1 cellular context compared by ENCODE assay signal in genomic region chr2:120550893-120551446, GRCh38.
TF ChIP-seq lines count a peak whose summit lies in the region.

No MANE protein-coding gene starts in this region.

TF ChIP-seq in HepG2, 621 proteins besides CTCF, POLR2A, EP300 and RAD21 (continued from another document and continues in another):
- peak; percentile 82; the same call in 1 of the 2 replicates for TF ChIP-seq ZNF280D (CRISPR knock-in tag; IDR thresholded peaks at IDR 0.05)
- no peak for TF ChIP-seq MLLT10 (CRISPR knock-in tag; IDR thresholded peaks at IDR 0.05)
- TF ChIP-seq PTBP1 (IDR thresholded peaks at IDR 0.05; ENCODE audit: low read depth, low read length, poor library complexity, severe bottlenecking), result no peak
- no peak for TF ChIP-seq THAP9 (CRISPR knock-in tag; IDR thresholded peaks at IDR 0.05; ENCODE audit: borderline replicate concordance)
- no peak for TF ChIP-seq ZNF33B (CRISPR knock-in tag; IDR thresholded peaks at IDR 0.05)
- no peak for TF ChIP-seq USF2 (IDR thresholded peaks at IDR 0.05; ENCODE audit: low read depth, low read length)
- TF ChIP-seq USF2 (CRISPR knock-in tag; IDR thresholded peaks at IDR 0.05; ENCODE audit: borderline replicate concordance), result no peak
- TF ChIP-seq ZNF274 (CRISPR knock-in tag; IDR thresholded peaks at IDR 0.05), result no peak
- TF ChIP-seq ZBTB38 (CRISPR knock-in tag; IDR thresholded peaks at IDR 0.05), result peak; percentile 56; the same call in 1 of the 2 replicates
- no peak for TF ChIP-seq RFX1 (IDR thresholded peaks at IDR 0.05)
- TF ChIP-seq KLF6 (CRISPR knock-in tag; IDR thresholded peaks at IDR 0.05), result no peak; the same call in 1 of the 2 replicates
- no peak for TF ChIP-seq PAF1 (CRISPR knock-in tag; IDR thresholded peaks at IDR 0.05)
- TF ChIP-seq HMG20A (CRISPR knock-in tag; IDR thresholded peaks at IDR 0.05; ENCODE audit: borderline replicate concordance), result peak; percentile 91
- no peak for TF ChIP-seq HNRNPK (IDR thresholded peaks at IDR 0.05; ENCODE audit: low read depth, low read length, poor library complexity, severe bottlenecking)
- no peak for TF ChIP-seq ZNF530 (CRISPR knock-in tag; IDR thresholded peaks at IDR 0.05; ENCODE audit: low read depth)
- TF ChIP-seq GRHL1 (CRISPR knock-in tag; conservative IDR thresholded peaks at IDR 0.05), result no peak
- peak; percentile 88 for TF ChIP-seq MLX (CRISPR knock-in tag; IDR thresholded peaks at IDR 0.05)
- TF ChIP-seq ZNF225 (CRISPR knock-in tag; IDR thresholded peaks at IDR 0.05), result no peak
- peak; percentile 23; the same call in 1 of the 2 replicates for TF ChIP-seq ZNF142 (CRISPR knock-in tag; IDR thresholded peaks at IDR 0.05)
- TF ChIP-seq HOXA7 (CRISPR knock-in tag; IDR thresholded peaks at IDR 0.05), result no peak
- peak; percentile 86 for TF ChIP-seq GFI1 (CRISPR knock-in tag; IDR thresholded peaks at IDR 0.05; ENCODE audit: borderline replicate concordance)
- no peak; the same call in 1 of the 2 replicates for TF ChIP-seq ATF6 (CRISPR knock-in tag; conservative IDR thresholded peaks at IDR 0.05)
- TF ChIP-seq GABPA (IDR thresholded peaks at IDR 0.05; ENCODE audit: low read depth, low read length), result no peak
- 0 out of 2 replicates have a peak, but pooled peaks have one; percentile 15 for TF ChIP-seq GABPA (CRISPR knock-in tag; IDR thresholded peaks at IDR 0.05; ENCODE audit: low read depth)
- TF ChIP-seq TOE1 (CRISPR knock-in tag; IDR thresholded peaks at IDR 0.05), result peak; percentile 89; the same call in 1 of the 2 replicates
- peak; percentile 74; the same call in 1 of the 2 replicates for TF ChIP-seq IRF2 (CRISPR knock-in tag; IDR thresholded peaks at IDR 0.05)
- TF ChIP-seq THRA (CRISPR knock-in tag; IDR thresholded peaks at IDR 0.05; ENCODE audit: borderline replicate concordance), result peak; percentile 97
- TF ChIP-seq POLR2AphosphoS2 (IDR thresholded peaks at IDR 0.05; ENCODE audit: low read depth, low read length), result no peak
- peak; percentile 80; the same call in 1 of the 2 replicates for TF ChIP-seq ZMAT3 (CRISPR knock-in tag; conservative IDR thresholded peaks at IDR 0.05)
- TF ChIP-seq PAXIP1 (CRISPR knock-in tag; conservative IDR thresholded peaks at IDR 0.05), result peak; percentile 99
- peak; percentile 63; the same call in 1 of the 2 replicates for TF ChIP-seq FOXC1 (CRISPR knock-in tag; IDR thresholded peaks at IDR 0.05; ENCODE audit: borderline replicate concordance)
- TF ChIP-seq MYNN (CRISPR knock-in tag; IDR thresholded peaks at IDR 0.05; ENCODE audit: low read depth), result no peak
